Comparison of ENCODE assay signal across 13 cellular contexts in genomic region chr19:30207357-30207756, GRCh38.
DNase-seq lines count a peak whose midpoint lies in the region; TF ChIP-seq lines count a peak whose summit lies in the region.
"Had no signal": no experiment of that assay in that cellular context is flagged by ENCODE, and none has a peak within 500 bp of the region (broad histone marks: within the 10 kb centered on the region; RNA-seq: fewer than 3 reads in every experiment).

No MANE protein-coding gene starts in this region.

- H3K9me2 ChIP-seq in Karpas-422 (replicated peaks; ENCODE audit: insufficient read depth, low read length) = no peaks in the 10 kb centered on the region

- H3K4me1 ChIP-seq in Karpas-422 (ENCODE audit: low read length) = peaks cover 19% of the 10 kb centered on the region

- no peaks in the 10 kb centered on the region for H3K27me3 Mint-ChIP-seq in osteocyte (ENCODE audit: unreplicated experiment)

- CTCF ChIA-PET in GM10248 (lab: Yijun Ruan, JAX) = no interaction called here

- no peaks in the 10 kb centered on the region for H3K36me3 Mint-ChIP-seq in osteocyte (ENCODE audit: unreplicated experiment)
- H3K36me3 Mint-ChIP-seq: CD14-positive monocyte; CD8-positive, alpha-beta T cell had no signal

- H3K36me3 ChIP-seq in Karpas-422 (ENCODE audit: insufficient read depth, low read length) = no peaks in the 10 kb centered on the region

- H3K27ac Mint-ChIP-seq in osteocyte (ENCODE audit: unreplicated experiment) = no peak overlapping the region
- H3K27ac Mint-ChIP-seq: CD14-positive monocyte; CD8-positive, alpha-beta T cell had no signal

- H3K27me3 ChIP-seq in Karpas-422 (ENCODE audit: low read length) = no peaks in the 10 kb centered on the region

- H3K9ac ChIP-seq in Karpas-422 (ENCODE audit: low read length) = no peak overlapping the region
- H3K9ac ChIP-seq: GM23248 had no signal

- peak; percentile 1 for DNase-seq in AG08396 (ENCODE audit: low spot score)
- peak; percentile 4 for DNase-seq in GM10248 (ENCODE audit: extremely low spot score)
- peak; percentile 40 for DNase-seq in Karpas-422
- peak; percentile 63 for DNase-seq in osteocyte (ENCODE audit: extremely low spot score, unreplicated experiment)
- DNase-seq in GDM1 (lab: John Stamatoyannopoulos, UW) = no peak
- no peak for DNase-seq in T1000 (lab: John Stamatoyannopoulos, UW)
- DNase-seq in DMS 273 (lab: John Stamatoyannopoulos, UW; ENCODE audit: unreplicated experiment) = no peak
- DNase-seq: CD8-positive, alpha-beta T cell; COR-L47; DND-41; GF-D8; GM23248 had no signal

- POLR2A ChIA-PET in GM10248 (lab: Yijun Ruan, JAX) = no interaction called here

- H3K4me3 Mint-ChIP-seq in osteocyte (ENCODE audit: unreplicated experiment) = no peak overlapping the region
- H3K4me3 Mint-ChIP-seq: CD14-positive monocyte; CD8-positive, alpha-beta T cell had no signal

- H3K4me2 ChIP-seq in Karpas-422 (ENCODE audit: low read depth, low read length, poor library complexity, severe bottlenecking) = no peak overlapping the region

- H3K27ac ChIP-seq in Karpas-422 (ENCODE audit: low read length) = no peak overlapping the region
- H3K27ac ChIP-seq: GM23248 had no signal

- peaks cover 13% of the 10 kb centered on the region for H3K9me3 Mint-ChIP-seq in osteocyte (ENCODE audit: unreplicated experiment)
- H3K9me3 Mint-ChIP-seq: CD8-positive, alpha-beta T cell had no signal

- H4K20me1 ChIP-seq in Karpas-422 (ENCODE audit: insufficient read depth, low read depth, low read length) = no peaks in the 10 kb centered on the region

- H3K79me2 ChIP-seq in Karpas-422 (ENCODE audit: low read length) = no peaks in the 10 kb centered on the region

- H2AFZ ChIP-seq in Karpas-422 (ENCODE audit: low read length) = no peak overlapping the region
- H2AFZ ChIP-seq: GM23248 had no signal

- TF ChIP-seq CTCF in GM10248 (IDR thresholded peaks at IDR 0.05; ENCODE audit: control extremely low read depth, extremely low read depth, low read depth, missing control alignments) = no peak
- no peak for TF ChIP-seq CTCF in osteocyte (IDR thresholded peaks at IDR 0.05)

- no peak overlapping the region for H3K4me3 ChIP-seq in Karpas-422 (ENCODE audit: low read length)
- H3K4me3 ChIP-seq: GM23248 had no signal

- no peaks in the 10 kb centered on the region for H3K9me3 ChIP-seq in Karpas-422 (ENCODE audit: low read length)

- no peaks in the 10 kb centered on the region for H3K4me1 Mint-ChIP-seq in osteocyte (ENCODE audit: unreplicated experiment)
- H3K4me1 Mint-ChIP-seq: CD14-positive monocyte had no signal

Comparison
In these comparisons a context has a peak if more than half of its experiments do, and no peak if none do; other contexts are left out.
1. DNase-seq: peak in AG08396 (single experiment), GM10248 (single experiment), Karpas-422 (single experiment) and osteocyte (single experiment); none in GDM1 (single experiment), T1000 (single experiment) and DMS 273 (single experiment).